In genomic region chr17:3017936-3018335, GRCh38 we compare ENCODE assay signal across 36 cellular contexts. TPM values are rescaled to one million over a fixed set of nuclear protein-coding genes. Genes with fewer than 3 reads are reported as not detected.
"Had no signal": no experiment of that assay in that cellular context is flagged by ENCODE, and none has a peak within 500 bp of the region (broad histone marks: within the 10 kb centered on the region; RNA-seq: fewer than 3 reads in every experiment).

No MANE protein-coding gene starts in this region.

- H3K27me3 ChIP-seq: brain microvascular endothelial cell, esophagus squamous epithelium, gastroesophageal sphincter had no signal

- DNase-seq: activated B cell treated with CpG ODN at 0.5 μM for 24 hours; activated CD4-positive, alpha-beta T cell treated with anti-CD3 and anti-CD28 coated beads for 48 hours; activated CD4-positive, alpha-beta T cell treated with anti-CD3 and anti-CD28 coated beads, Interleukin-2, amount 50 U/mL, for 1 hour; activated CD4-positive, alpha-beta T cell treated with anti-CD3 and anti-CD28 coated beads, Interleukin-2, amount 50 U/mL, for 48 hours; activated CD8-positive, alpha-beta memory T cell treated with anti-CD3 and anti-CD28 coated beads for 24 hours; activated CD8-positive, alpha-beta T cell treated with anti-CD3 and anti-CD28 coated beads for 36 hours; activated effector memory CD4-positive, alpha-beta T cell treated with Interleukin-2 at 50 U/mL for 16 hours; activated gamma-delta T cell treated with Interleukin-2 at 50 U/mL for 16 hours; activated naive CD4-positive, alpha-beta T cell treated with anti-CD3 and anti-CD28 coated beads, Interleukin-2, amount 50 U/mL, for 16 hours; activated naive CD4-positive, alpha-beta T cell treated with Interleukin-2 at 50 U/mL for 16 hours; activated T-cell treated with anti-CD3 and anti-CD28 coated beads, Interleukin-2, amount 50 U/mL, for 4 hours; amniotic stem cell; anterior cingulate cortex; brain microvascular endothelial cell; cortex of kidney; dermis blood vessel endothelial cell; effector CD4-positive, alpha-beta T cell; effector memory CD8-positive, alpha-beta T cell; erythroblast; esophagus squamous epithelium; foreskin melanocyte; T-helper 1 cell; T-helper 17 cell; T1000; WERI-Rb-1 had no signal

- ATAC-seq: activated CD4-positive, CD25-positive, alpha-beta regulatory T cell treated with anti-CD3 and anti-CD28 coated beads, Interleukin-2, amount 50 U/mL, for 24 hours; activated CD8-positive, alpha-beta T cell treated with anti-CD3 and anti-CD28 coated beads for 36 hours; activated T-cell treated with anti-CD3 and anti-CD28 coated beads, Interleukin-2, amount 50 U/mL, for 4 hours; activated T-helper 17 cell treated with anti-CD3 and anti-CD28 coated beads, Interleukin-2, amount 50 U/mL, for 72 hours; effector memory CD8-positive, alpha-beta T cell; gastroesophageal sphincter; T-helper 17 cell had no signal

- H3K4me3 ChIP-seq: esophagus squamous epithelium, gastroesophageal sphincter had no signal

- H3K27ac ChIP-seq: brain microvascular endothelial cell, esophagus squamous epithelium, gastroesophageal sphincter, WERI-Rb-1 had no signal

- H3K4me1 ChIP-seq: esophagus squamous epithelium, gastroesophageal sphincter had no signal

- H3K36me3 ChIP-seq: brain microvascular endothelial cell had no signal

RNA-seq across cellular contexts. Expression of gene OR1D5, which starts 45.5 kb away (rescaled TPM):
- total RNA-seq: activated B cell treated with CpG ODN at 0.5 μM for 24 hours; activated CD8-positive, alpha-beta T cell treated with anti-CD3 and anti-CD28 coated beads for 36 hours; activated T-cell treated with anti-CD3 and anti-CD28 coated beads, Interleukin-2, amount 50 U/mL, for 4 hours; activated T-helper 17 cell treated with anti-CD3 and anti-CD28 coated beads, Interleukin-2, amount 50 U/mL, for 72 hours; astrocyte; bronchial epithelial cell; cardiac septum; cerebellum; dermis blood vessel endothelial cell; esophagus squamous epithelium; fibroblast of lung; fibroblast of villous mesenchyme; gastroesophageal sphincter; glomerular endothelial cell; T-helper 17 cell had no signal
- polyA plus RNA-seq: adipose tissue, fibroblast of lung had no signal
